Comparison of ENCODE assay signal across 18 cellular contexts in the genomic region with DNA sequence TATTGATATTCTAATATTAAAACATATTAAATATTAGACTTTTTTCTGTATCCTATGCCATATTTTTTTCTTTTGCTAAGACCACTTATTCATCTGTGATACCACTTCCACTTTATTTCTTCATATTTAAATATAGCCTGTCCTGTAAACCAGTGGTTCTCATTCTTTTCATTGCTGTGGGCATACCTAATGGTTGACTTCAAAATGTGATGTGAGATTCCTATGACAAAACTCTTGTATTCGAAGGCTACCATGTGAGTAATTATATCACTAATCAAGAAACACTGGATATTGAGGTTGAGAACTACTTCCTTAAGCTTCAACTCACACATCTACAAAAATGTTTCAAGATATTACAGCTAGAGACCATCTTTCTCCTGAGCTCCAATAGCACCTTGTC. TPM values are rescaled to one million over a fixed set of nuclear protein-coding genes. Genes with fewer than 3 reads are reported as not detected.
DNase-seq lines count a peak whose midpoint lies in the region; ATAC-seq and FAIRE-seq lines count a peak whose summit lies in the region.
"Had no signal": no experiment of that assay in that cellular context is flagged by ENCODE, and none has a peak within 500 bp of the region (broad histone marks: within the 10 kb centered on the region; RNA-seq: fewer than 3 reads in every experiment).

No MANE protein-coding gene starts in this region.

- H3K4me3 ChIP-seq in H7 (ENCODE audit: insufficient read depth, low read depth, low read length), result no peak overlapping the region

- H3K27me3 ChIP-seq in H7 (ENCODE audit: control insufficient read depth, insufficient read depth, low read length), result no peaks in the 10 kb centered on the region

- DNase-seq in iris pigment epithelial cell (ENCODE audit: low read depth) (peak; percentile 30), H7 (no peak), HPDE6-E6E7 (ENCODE audit: extremely low spot score) (no peak)
- DNase-seq: 8988T; CD4-positive, CD25-positive, alpha-beta regulatory T cell; DMS79; NCI-H1105 treated with DMSO at 0.1 percent for 48 hours; NCI-H1930; NCI-H2171 treated with DMSO at 0.1 percent for 48 hours; NCI-H82; Right ventricle myocardium superior; SK-N-SH had no signal

- FAIRE-seq in A204.1 (lab: Jason Lieb, UNC) (peak; percentile 30), G401.6 (lab: Jason Lieb, UNC) (peak; percentile 61), TTC549 (lab: Jason Lieb, UNC) (peak; percentile 65)

- no peaks in the 10 kb centered on the region for H3K36me3 ChIP-seq in H7 (replicated peaks; ENCODE audit: control insufficient read depth, insufficient read depth, low read length)

- ATAC-seq in GM19397 (IDR thresholded peaks at IDR 0.05; ENCODE audit: unreplicated experiment) (no peak), HG02870 (IDR thresholded peaks at IDR 0.05; ENCODE audit: unreplicated experiment) (no peak)
- ATAC-seq: Panc1 had no signal

RNA-seq across cellular contexts. Expression of a gene that starts 3.6 kb away (rescaled TPM):
- total RNA-seq in H7 (2014; rRNA removed; shearing (Covaris generic)), result 12.1 TPM in 2 replicates
